In the genomic region with DNA sequence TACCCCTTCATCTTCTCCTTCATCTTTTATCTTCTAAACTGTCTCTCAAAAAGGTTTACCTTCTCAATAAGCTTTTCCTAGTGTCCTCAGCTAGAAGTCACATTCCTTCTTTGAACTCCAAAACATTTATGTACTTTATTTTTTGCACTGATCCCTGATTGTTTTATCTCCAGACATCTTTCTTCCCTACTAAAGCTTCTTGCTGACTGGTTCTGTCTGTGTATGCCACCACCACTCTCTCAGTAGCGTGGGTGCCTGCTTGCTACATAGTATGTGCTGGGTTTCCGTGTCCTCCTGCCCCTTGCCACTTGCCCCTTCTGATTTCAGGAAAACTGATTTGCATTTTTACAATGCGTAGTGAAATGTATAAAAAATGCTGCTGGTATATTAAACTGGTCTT, we compare ENCODE assay signal across 17 cellular contexts. TPM values are rescaled to one million over a fixed set of nuclear protein-coding genes. Genes with fewer than 3 reads are reported as not detected.
DNase-seq lines count a peak whose midpoint lies in the region; ATAC-seq and TF ChIP-seq lines count a peak whose summit lies in the region.
"Had no signal": no experiment of that assay in that cellular context is flagged by ENCODE, and none has a peak within 500 bp of the region (broad histone marks: within the 10 kb centered on the region; RNA-seq: fewer than 3 reads in every experiment).

No MANE protein-coding gene starts in this region.

- H3K4me3 Mint-ChIP-seq in GM23338 (no peak overlapping the region), T-helper 17 cell (no peak overlapping the region)
- no peak overlapping the region for H3K4me3 Mint-ChIP-seq in activated naive CD4-positive, alpha-beta T cell treated with anti-CD3 and anti-CD28 coated beads for 36 hours
- H3K4me3 Mint-ChIP-seq: CD8-positive, alpha-beta memory T cell had no signal

- TF ChIP-seq POLR2A in sigmoid colon (IDR thresholded peaks at IDR 0.05) = no peak

- H2AFZ ChIP-seq in GM23338 = no peak overlapping the region

- H3K9me3 ChIP-seq in T-helper 17 cell (ENCODE audit: control insufficient read depth, low read length, poor library complexity, severe bottlenecking) (no peaks in the 10 kb centered on the region), sigmoid colon (no peaks in the 10 kb centered on the region)
- H3K9me3 ChIP-seq: BLaER1 treated with 17β-estradiol and CSF1 and Interleukin-3, amounts not matched to agents 10 nM and 100 nM; HAP-1 had no signal

- H3K79me2 ChIP-seq in GM23338 (replicated peaks; ENCODE audit: insufficient read depth) = peaks cover 94% of the 10 kb centered on the region

- WGBS in sigmoid colon, 2 donors = 91 to 94% methylated on average over 3 of the region's 3 CpGs

- H3K27me3 Mint-ChIP-seq in GM23338 (ENCODE audit: insufficient read depth, low read depth, poor library complexity) (no peaks in the 10 kb centered on the region), T-helper 17 cell (no peaks in the 10 kb centered on the region)
- H3K27me3 Mint-ChIP-seq in activated naive CD4-positive, alpha-beta T cell treated with anti-CD3 and anti-CD28 coated beads for 36 hours (ENCODE audit: low read depth) = no peaks in the 10 kb centered on the region
- H3K27me3 Mint-ChIP-seq: CD8-positive, alpha-beta memory T cell had no signal

- H3K9me3 Mint-ChIP-seq in GM23338 = no peaks in the 10 kb centered on the region
- H3K9me3 Mint-ChIP-seq in activated naive CD4-positive, alpha-beta T cell treated with anti-CD3 and anti-CD28 coated beads for 36 hours = no peaks in the 10 kb centered on the region
- H3K9me3 Mint-ChIP-seq: CD8-positive, alpha-beta memory T cell had no signal

- no peaks in the 10 kb centered on the region for H3F3A ChIP-seq in GM23338 (replicated peaks; ENCODE audit: low read depth)

- no peak for TF ChIP-seq EP300 in sigmoid colon (IDR thresholded peaks at IDR 0.05)

- H3K36me3 Mint-ChIP-seq in GM23338 (ENCODE audit: low read depth) (peaks cover 6% of the 10 kb centered on the region; the same call in 2 of the 3 replicates), T-helper 17 cell (ENCODE audit: low read depth) (peaks cover 2% of the 10 kb centered on the region)
- H3K36me3 Mint-ChIP-seq in activated naive CD4-positive, alpha-beta T cell treated with anti-CD3 and anti-CD28 coated beads for 36 hours (ENCODE audit: low read depth) = peaks cover 18% of the 10 kb centered on the region

- H4K20me1 ChIP-seq in GM23338 (replicated peaks; ENCODE audit: insufficient read depth) = peaks cover 14% of the 10 kb centered on the region; the same call in 1 of the 2 replicates

- H3K27ac ChIP-seq in GM23338 (ENCODE audit: low read depth) (no peak overlapping the region), sigmoid colon (peak overlapping the region in 3 of 4 donors; percentile 27 to 41 (median 35))
- H3K27ac ChIP-seq: BLaER1 treated with 17β-estradiol and CSF1 and Interleukin-3, amounts not matched to agents 10 nM and 100 nM; SK-N-MC had no signal

- no peak; the same call in 2 of the 3 replicates for ATAC-seq in GM23338
- no peak for ATAC-seq in T-helper 17 cell
- ATAC-seq in HG03565 (IDR thresholded peaks at IDR 0.05; ENCODE audit: unreplicated experiment) = no peak
- ATAC-seq in GM21526 (IDR thresholded peaks at IDR 0.05; ENCODE audit: low FRiP score, unreplicated experiment) = no peak
- ATAC-seq: Right ventricle myocardium inferior had no signal

- H3K4me3 ChIP-seq in GM23338 = no peak overlapping the region
- H3K4me3 ChIP-seq in sigmoid colon = no peak overlapping the region
- H3K4me3 ChIP-seq: BLaER1 treated with 17β-estradiol and CSF1 and Interleukin-3, amounts not matched to agents 10 nM and 100 nM; HAP-1; SK-N-MC had no signal

- peak overlapping the region; percentile 13; the same call in 1 of the 2 replicates for H3K27ac Mint-ChIP-seq in GM23338
- peak overlapping the region; percentile 11 for H3K27ac Mint-ChIP-seq in T-helper 17 cell
- H3K27ac Mint-ChIP-seq in activated naive CD4-positive, alpha-beta T cell treated with anti-CD3 and anti-CD28 coated beads for 36 hours = no peak overlapping the region

- CTCF ChIA-PET in activated naive CD4-positive, alpha-beta T cell treated with anti-CD3 and anti-CD28 coated beads for 36 hours (lab: Charles Lee) = interaction anchor here (1.3 to 1.6 kb wide), 3 partner anchors 28 to 171 kb away, joined by 3 to 7 read pairs (median 3); partner anchors contain the start of gene NDUFB4

- H3K36me3 ChIP-seq in GM23338 (ENCODE audit: insufficient read depth) (0 out of 2 replicates have a peak, but pooled peaks cover 6% of the 10 kb centered on the region), sigmoid colon (no peaks in the 10 kb centered on the region)
- H3K36me3 ChIP-seq: HAP-1 had no signal

- TF ChIP-seq CTCF in GM23338 (conservative IDR thresholded peaks at IDR 0.05; ENCODE audit: low read depth in 2 of 2) (no peak), sigmoid colon (IDR thresholded peaks at IDR 0.05) (no peak)

- H3K27me3 ChIP-seq in GM23338 (ENCODE audit: insufficient read depth) (no peaks in the 10 kb centered on the region), sigmoid colon (no peaks in the 10 kb centered on the region)
- H3K27me3 ChIP-seq: BLaER1 treated with 17β-estradiol and CSF1 and Interleukin-3, amounts not matched to agents 10 nM and 100 nM had no signal

- intact Hi-C loops in sigmoid colon (cut with DNase I) = no loop called here
- intact Hi-C loops in activated naive CD4-positive, alpha-beta T cell treated with anti-CD3 and anti-CD28 coated beads for 36 hours (cut with micrococcal nuclease) = no loop called here

- H3K4me1 Mint-ChIP-seq in GM23338 (peaks cover 78% of the 10 kb centered on the region), T-helper 17 cell (peaks cover 45% of the 10 kb centered on the region)
- H3K4me1 Mint-ChIP-seq in activated naive CD4-positive, alpha-beta T cell treated with anti-CD3 and anti-CD28 coated beads for 36 hours (ENCODE audit: low read depth) = peaks cover 53% of the 10 kb centered on the region

- H3K4me2 ChIP-seq in GM23338 = no peak overlapping the region
- H3K4me2 ChIP-seq: BLaER1 treated with 17β-estradiol and CSF1 and Interleukin-3, amounts not matched to agents 10 nM and 100 nM had no signal

- DNase-seq in GM23338 (ENCODE audit: low spot score) (no peak), T-helper 17 cell (no peak), cerebellum (ENCODE audit: low spot score) (peak; percentile 12), sigmoid colon (no peak)
- DNase-seq in activated naive CD4-positive, alpha-beta T cell treated with anti-CD3 and anti-CD28 coated beads for 36 hours = no peak
- DNase-seq: CD8-positive, alpha-beta memory T cell; NCI-H1092 treated with DMSO at 0.1 percent for 48 hours; NCI-H146; NCI-H2029 treated with DMSO at 0.1 percent for 48 hours; NCI-H446 treated with DMSO at 0.1 percent for 48 hours; NCI-H774 had no signal

- no peaks in the 10 kb centered on the region for H3K9me2 ChIP-seq in GM23338 (ENCODE audit: insufficient read depth)

- peaks cover 33% of the 10 kb centered on the region for H3K4me1 ChIP-seq in GM23338 (ENCODE audit: insufficient read depth)
- peaks cover 0 to 28% (median 24%) of the 10 kb centered on the region in 4 donors for H3K4me1 ChIP-seq in sigmoid colon

TF ChIP-seq in GM23338, 12 proteins besides CTCF, POLR2A, EP300 and RAD21:
- TF ChIP-seq POLR2AphosphoS5 (IDR thresholded peaks at IDR 0.05; ENCODE audit: low read depth) = no peak
- TF ChIP-seq ZNF331 (CRISPR knock-in tag; IDR thresholded peaks at IDR 0.05; ENCODE audit: low read depth) = no peak
- TF ChIP-seq ZNF114 (CRISPR knock-in tag; IDR thresholded peaks at IDR 0.05) = no peak
- TF ChIP-seq, protein P1, sequence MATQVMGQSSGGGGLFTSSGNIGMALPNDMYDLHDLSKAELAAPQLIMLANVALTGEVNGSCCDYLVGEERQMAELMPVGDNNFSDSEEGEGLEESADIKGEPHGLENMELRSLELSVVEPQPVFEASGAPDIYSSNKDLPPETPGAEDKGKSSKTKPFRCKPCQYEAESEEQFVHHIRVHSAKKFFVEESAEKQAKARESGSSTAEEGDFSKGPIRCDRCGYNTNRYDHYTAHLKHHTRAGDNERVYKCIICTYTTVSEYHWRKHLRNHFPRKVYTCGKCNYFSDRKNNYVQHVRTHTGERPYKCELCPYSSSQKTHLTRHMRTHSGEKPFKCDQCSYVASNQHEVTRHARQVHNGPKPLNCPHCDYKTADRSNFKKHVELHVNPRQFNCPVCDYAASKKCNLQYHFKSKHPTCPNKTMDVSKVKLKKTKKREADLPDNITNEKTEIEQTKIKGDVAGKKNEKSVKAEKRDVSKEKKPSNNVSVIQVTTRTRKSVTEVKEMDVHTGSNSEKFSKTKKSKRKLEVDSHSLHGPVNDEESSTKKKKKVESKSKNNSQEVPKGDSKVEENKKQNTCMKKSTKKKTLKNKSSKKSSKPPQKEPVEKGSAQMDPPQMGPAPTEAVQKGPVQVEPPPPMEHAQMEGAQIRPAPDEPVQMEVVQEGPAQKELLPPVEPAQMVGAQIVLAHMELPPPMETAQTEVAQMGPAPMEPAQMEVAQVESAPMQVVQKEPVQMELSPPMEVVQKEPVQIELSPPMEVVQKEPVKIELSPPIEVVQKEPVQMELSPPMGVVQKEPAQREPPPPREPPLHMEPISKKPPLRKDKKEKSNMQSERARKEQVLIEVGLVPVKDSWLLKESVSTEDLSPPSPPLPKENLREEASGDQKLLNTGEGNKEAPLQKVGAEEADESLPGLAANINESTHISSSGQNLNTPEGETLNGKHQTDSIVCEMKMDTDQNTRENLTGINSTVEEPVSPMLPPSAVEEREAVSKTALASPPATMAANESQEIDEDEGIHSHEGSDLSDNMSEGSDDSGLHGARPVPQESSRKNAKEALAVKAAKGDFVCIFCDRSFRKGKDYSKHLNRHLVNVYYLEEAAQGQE (IDR thresholded peaks at IDR 0.05; ENCODE audit: unreplicated experiment) = no peak

RNA-seq across cellular contexts. Expression of gene GTF2E1, which starts 24.0 kb away (rescaled TPM):
- 40.9 and 69.0 TPM in 2 replicates for total RNA-seq in GM23338 (2014; rRNA removed; shearing (Covaris generic))
- polyA plus RNA-seq in GM23338 (2016; fragmentation: Nextera tagmentation; extraction: Ambion mirVana) = 24.3 and 24.7 TPM in 2 replicates
- 10 to 100 TPM in 1 of 2 donors, 1 to 10 TPM in 1; 9.6 to 11.4 TPM for total RNA-seq in T-helper 17 cell
- 14.4 TPM for total RNA-seq in cerebellum
- total RNA-seq in sigmoid colon = 10 to 100 TPM in 2 of 4 donors, 1 to 10 TPM in 2; 6.9 to 12.5 (median 10.3) TPM
- 1 to 10 TPM; 3.6 to 7.3 (median 5.8) TPM for polyA plus RNA-seq in sigmoid colon
- 10 to 100 TPM; 13.2 TPM for total RNA-seq in activated naive CD4-positive, alpha-beta T cell treated with anti-CD3 and anti-CD28 coated beads for 36 hours

RNA-seq across cellular contexts. Expression of gene RABL3, which starts 24.3 kb away (rescaled TPM):
- total RNA-seq in GM23338 (2014; rRNA removed; shearing (Covaris generic)) = 9.8 and 13.1 TPM in 2 replicates
- polyA plus RNA-seq in GM23338 (2016; fragmentation: Nextera tagmentation; extraction: Ambion mirVana) = 7.8 and 8.5 TPM in 2 replicates
- 10 to 100 TPM; 17.3 to 17.8 TPM for total RNA-seq in T-helper 17 cell
- total RNA-seq in cerebellum = 17.7 TPM
- total RNA-seq in sigmoid colon = 10 to 100 TPM in 3 of 4 donors, 1 to 10 TPM in 1; 9.4 to 13.2 (median 12.6) TPM
- polyA plus RNA-seq in sigmoid colon = 10 to 100 TPM; 10.8 to 15.5 (median 13.3) TPM
- 10 to 100 TPM; 34.7 to 36.8 TPM for total RNA-seq in activated naive CD4-positive, alpha-beta T cell treated with anti-CD3 and anti-CD28 coated beads for 36 hours
